14 cellular contexts compared by ENCODE assay signal in the genomic region with DNA sequence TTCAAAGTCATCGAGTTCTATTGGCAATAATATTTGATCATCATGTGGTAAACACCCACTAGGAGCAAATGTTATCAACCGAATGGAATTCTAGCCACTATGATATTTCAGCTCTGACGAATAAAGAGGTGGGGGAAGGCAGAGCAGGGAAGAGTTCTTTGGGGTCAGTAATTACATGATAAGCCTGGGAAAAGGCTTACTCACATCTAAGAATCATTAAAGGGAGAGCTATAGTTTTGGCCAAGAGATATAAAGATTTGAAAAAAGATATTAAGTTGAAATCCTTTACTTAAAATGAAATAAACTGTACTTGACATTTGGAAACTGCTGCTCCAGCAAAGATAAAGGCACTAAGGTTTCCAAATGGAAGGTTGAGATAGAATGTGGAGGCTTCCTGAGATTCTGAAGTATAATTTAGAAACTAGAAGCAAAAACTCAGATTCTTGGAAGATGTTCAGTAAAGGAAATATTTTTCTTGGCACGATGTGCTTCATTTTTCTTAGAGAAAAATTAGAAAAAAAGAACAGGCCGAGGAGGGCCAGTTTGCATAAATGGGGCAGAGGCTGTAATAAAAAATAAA.
DNase-seq lines count a peak whose midpoint lies in the region; ATAC-seq and TF ChIP-seq lines count a peak whose summit lies in the region.
"Had no signal": no experiment of that assay in that cellular context is flagged by ENCODE, and none has a peak within 500 bp of the region (broad histone marks: within the 10 kb centered on the region; RNA-seq: fewer than 3 reads in every experiment).

No MANE protein-coding gene starts in this region.

- H3K27me3 ChIP-seq in heart right ventricle (no peaks in the 10 kb centered on the region), psoas muscle (ENCODE audit: insufficient read depth in 3 of 3, low read length in 2 of 3) (no peaks in the 10 kb centered on the region)
- H3K27me3 ChIP-seq: BLaER1 had no signal

- H3K4me1 ChIP-seq in heart right ventricle (peaks cover 0 to 27% (median 14%) of the 10 kb centered on the region in 9 donors), psoas muscle (no peaks in the 10 kb centered on the region)
- H3K4me1 ChIP-seq: BLaER1 had no signal

- H3K36me3 ChIP-seq in heart right ventricle (no peaks in the 10 kb centered on the region), psoas muscle (ENCODE audit: insufficient read depth in 1 of 2, low read depth in 1 of 2) (no peaks in the 10 kb centered on the region)
- H3K36me3 ChIP-seq: BLaER1 had no signal

- H3K9me3 ChIP-seq in heart right ventricle (no peaks in the 10 kb centered on the region), psoas muscle (no peaks in the 10 kb centered on the region)
- H3K9me3 ChIP-seq: BLaER1 had no signal

- peak; percentile 25 for DNase-seq in ELR (ENCODE audit: low read depth)
- DNase-seq in astrocyte of the hippocampus (ENCODE audit: low read depth, low spot score), result peak; percentile 58
- DNase-seq in heart right ventricle, result no peak
- DNase-seq in psoas muscle, result no peak
- no peak for DNase-seq in posterior vena cava (ENCODE audit: low spot score)
- no peak for DNase-seq in NK-92 treated with Interleukin-12 subunit alpha and Interleukin-12 subunit beta, amount 100 ng/mL, for 24 hours (lab: John Stamatoyannopoulos, UW)
- no peak for DNase-seq in NCI-H1417 treated with DMSO at 0.1 percent for 48 hours (lab: John Stamatoyannopoulos, UW)
- DNase-seq: activated effector memory CD4-positive, alpha-beta T cell treated with anti-CD3 and anti-CD28 coated beads, Interleukin-2, amount 50 U/mL, for 16 hours; MV-4-11; NCI-H69; SW 1271 had no signal

- H3K27ac ChIP-seq in heart right ventricle (peak overlapping the region in 6 of 10 donors; percentile 31 to 58 (median 47)), psoas muscle (peak overlapping the region; percentile 31)
- H3K27ac ChIP-seq: BLaER1 had no signal

- H3K4me3 ChIP-seq in heart right ventricle (no peak overlapping the region), psoas muscle (no peak overlapping the region)
- H3K4me3 ChIP-seq: BLaER1, coronary artery had no signal

- no peak for TF ChIP-seq CTCF in heart right ventricle (IDR thresholded peaks at IDR 0.05)
- no peak for TF ChIP-seq CTCF in psoas muscle (IDR thresholded peaks at IDR 0.05)

- WGBS in heart right ventricle, 2 donors, result 35 to 47% methylated on average over 5 of the region's 5 CpGs
- WGBS in psoas muscle, 3 donors, result 28 to 38% (median 32%) methylated on average over 5 of the region's 5 CpGs

- intact Hi-C loops in heart right ventricle (cut with DNase I), result no loop called here
- intact Hi-C loops in psoas muscle (cut with DNase I), result no loop called here
- intact Hi-C loops in posterior vena cava (cut with DNase I), result no loop called here

- ATAC-seq in heart right ventricle, result peak in 6 of 8 donors; percentile 27 to 62 (median 48)
- no peak for ATAC-seq in psoas muscle
- ATAC-seq in HG03342 (IDR thresholded peaks at IDR 0.05; ENCODE audit: unreplicated experiment), result no peak

Comparison
In these comparisons a context has a peak if more than half of its experiments do, and no peak if none do; other contexts are left out.
1. DNase-seq: peak in ELR (single experiment) and astrocyte of the hippocampus (single experiment); none in heart right ventricle (0 of 2), psoas muscle (0 of 2), posterior vena cava (single experiment), NK-92 treated with Interleukin-12 subunit alpha and Interleukin-12 subunit beta, amount 100 ng/mL, for 24 hours (single experiment) and NCI-H1417 treated with DMSO at 0.1 percent for 48 hours (single experiment).
2. ATAC-seq: peak in heart right ventricle (6 of 8); none in psoas muscle (0 of 4) and HG03342 (single experiment).